ENCODE assay signal across 8 cellular contexts in genomic region chr10:63633677-63634487, GRCh38.
DNase-seq lines count a peak whose midpoint lies in the region; ATAC-seq and TF ChIP-seq lines count a peak whose summit lies in the region.

No MANE protein-coding gene starts in this region.

- H3K4me3 ChIP-seq in cardiac muscle cell (no peak overlapping the region), right cardiac atrium (ENCODE audit: low read length) (no peak overlapping the region), endodermal cell (ENCODE audit: low read length) (no peak overlapping the region), stomach (no peak overlapping the region)

- no peaks in the 10 kb centered on the region for H3K9me3 ChIP-seq in cardiac muscle cell (ENCODE audit: low read depth)
- H3K9me3 ChIP-seq in right cardiac atrium (ENCODE audit: control insufficient read depth, low read length): no peaks in the 10 kb centered on the region
- no peaks in the 10 kb centered on the region for H3K9me3 ChIP-seq in endodermal cell (ENCODE audit: control insufficient read depth, low read length)
- no peaks in the 10 kb centered on the region for H3K9me3 ChIP-seq in stomach

- no peak for TF ChIP-seq POLR2A in stomach (IDR thresholded peaks at IDR 0.05)

- H3K27me3 ChIP-seq in cardiac muscle cell (no peaks in the 10 kb centered on the region), right cardiac atrium (ENCODE audit: control insufficient read depth, insufficient read depth) (no peaks in the 10 kb centered on the region), endodermal cell (ENCODE audit: control insufficient read depth, insufficient read depth, low read length, poor library complexity, severe bottlenecking) (no peaks in the 10 kb centered on the region), stomach (no peaks in the 10 kb centered on the region)

- no peak overlapping the region for H3K4me3 Mint-ChIP-seq in endodermal cell
- H3K4me3 Mint-ChIP-seq in activated CD4-positive, alpha-beta memory T cell treated with anti-CD3 and anti-CD28 coated beads, Interleukin-2, amount 10 ng/mL, durations not matched to agents 7 days and 5 days: no peak overlapping the region

- no peaks in the 10 kb centered on the region for H3K27me3 Mint-ChIP-seq in endodermal cell (ENCODE audit: insufficient read depth)
- peaks cover 11% of the 10 kb centered on the region for H3K27me3 Mint-ChIP-seq in activated CD4-positive, alpha-beta memory T cell treated with anti-CD3 and anti-CD28 coated beads, Interleukin-2, amount 10 ng/mL, durations not matched to agents 7 days and 5 days

- H3K27ac ChIP-seq in cardiac muscle cell (no peak overlapping the region), right cardiac atrium (ENCODE audit: low read length) (no peak overlapping the region), endodermal cell (ENCODE audit: low read depth, low read length) (no peak overlapping the region), stomach (no peak overlapping the region)

- DNase-seq in cardiac muscle cell (ENCODE audit: low read depth in 1 of 2, low spot score in 1 of 2) (peak; percentile 48 to 64), right cardiac atrium (no peak), NCI-H69 (lab: John Stamatoyannopoulos, UW) (peak; percentile 65), endodermal cell (peak; percentile 61), renal cortical epithelial cell (ENCODE audit: low read depth) (peak; percentile 51), NCI-H345 (lab: John Stamatoyannopoulos, UW) (no peak), stomach (no peak)
- DNase-seq in activated CD4-positive, alpha-beta memory T cell treated with anti-CD3 and anti-CD28 coated beads, Interleukin-2, amount 10 ng/mL, durations not matched to agents 7 days and 5 days: no peak

- H3K9ac ChIP-seq in endodermal cell (ENCODE audit: extremely low read depth, low read length, poor library complexity, severe bottlenecking): no peak overlapping the region

- POLR2A ChIA-PET in activated CD4-positive, alpha-beta memory T cell treated with anti-CD3 and anti-CD28 coated beads, Interleukin-2, amount 10 ng/mL, durations not matched to agents 7 days and 5 days (lab: Charles Lee): no interaction called here

- H3K27ac Mint-ChIP-seq in endodermal cell: no peak overlapping the region
- no peak overlapping the region for H3K27ac Mint-ChIP-seq in activated CD4-positive, alpha-beta memory T cell treated with anti-CD3 and anti-CD28 coated beads, Interleukin-2, amount 10 ng/mL, durations not matched to agents 7 days and 5 days

- CTCF ChIA-PET in activated CD4-positive, alpha-beta memory T cell treated with anti-CD3 and anti-CD28 coated beads, Interleukin-2, amount 10 ng/mL, durations not matched to agents 7 days and 5 days (lab: Charles Lee): interaction anchor here (3.0 kb wide), 1 partner anchor 467 kb away, joined by 10 read pairs; no protein-coding TSS in a partner anchor

- no peaks in the 10 kb centered on the region for H3K36me3 Mint-ChIP-seq in endodermal cell (ENCODE audit: low read depth)
- no peaks in the 10 kb centered on the region for H3K36me3 Mint-ChIP-seq in activated CD4-positive, alpha-beta memory T cell treated with anti-CD3 and anti-CD28 coated beads, Interleukin-2, amount 10 ng/mL, durations not matched to agents 7 days and 5 days (ENCODE audit: low read depth)

- peak; percentile 38 for TF ChIP-seq CTCF in cardiac muscle cell (IDR thresholded peaks at IDR 0.05; ENCODE audit: low read depth, low read length)
- TF ChIP-seq CTCF in endodermal cell (conservative IDR thresholded peaks at IDR 0.05): peak; percentile 78
- peak in 3 of 7 experiments; percentile 13 to 33 (median 14) for TF ChIP-seq CTCF in stomach (IDR thresholded peaks at IDR 0.05)

- no peak for ATAC-seq in right cardiac atrium

- H3K4me1 ChIP-seq in cardiac muscle cell (ENCODE audit: low read depth) (no peaks in the 10 kb centered on the region), right cardiac atrium (ENCODE audit: control insufficient read depth, insufficient read depth, low read length) (peaks cover 5% of the 10 kb centered on the region), endodermal cell (ENCODE audit: control insufficient read depth, insufficient read depth, low read length) (peaks cover 6% of the 10 kb centered on the region), stomach (peaks cover 12 to 22% (median 21%) of the 10 kb centered on the region in 4 donors)

- no peaks in the 10 kb centered on the region for H3K9me3 Mint-ChIP-seq in endodermal cell
- H3K9me3 Mint-ChIP-seq in activated CD4-positive, alpha-beta memory T cell treated with anti-CD3 and anti-CD28 coated beads, Interleukin-2, amount 10 ng/mL, durations not matched to agents 7 days and 5 days: no peaks in the 10 kb centered on the region

- intact Hi-C loops in right cardiac atrium (cut with DNase I): loop anchor here in 2 of 4 donors (5.0 kb wide), 2 partner anchors 78 to 83 kb away; no protein-coding TSS in a partner anchor
- intact Hi-C loops in stomach (cut with DNase I; ENCODE audit: low total_unique reads): no loop called here

- no peak for TF ChIP-seq EP300 in stomach (IDR thresholded peaks at IDR 0.05)

- WGBS in right cardiac atrium: 80% methylated on average over 5 of the region's 5 CpGs
- 90 to 95% methylated on average over 4 to 5 of the region's 5 CpGs for WGBS in endodermal cell (ENCODE audit: insufficient coverage in 1 of 2, insufficient read length in 1 of 2), 2 experiments
- 45 to 67% (median 53%) methylated on average over 5 of the region's 5 CpGs for WGBS in stomach, 5 donors

- peaks cover 20% of the 10 kb centered on the region for H3K4me1 Mint-ChIP-seq in endodermal cell
- H3K4me1 Mint-ChIP-seq in activated CD4-positive, alpha-beta memory T cell treated with anti-CD3 and anti-CD28 coated beads, Interleukin-2, amount 10 ng/mL, durations not matched to agents 7 days and 5 days: peaks cover 36% of the 10 kb centered on the region

- H3K36me3 ChIP-seq in cardiac muscle cell: no peaks in the 10 kb centered on the region
- H3K36me3 ChIP-seq in endodermal cell (ENCODE audit: control insufficient read depth, insufficient read depth, low read length): no peaks in the 10 kb centered on the region
- no peaks in the 10 kb centered on the region for H3K36me3 ChIP-seq in stomach

Comparison
In these comparisons a context has a peak if more than half of its experiments do, and no peak if none do; other contexts are left out.
1. DNase-seq: peak in cardiac muscle cell (2 of 2), NCI-H69 (single experiment), endodermal cell (single experiment) and renal cortical epithelial cell (single experiment); none in right cardiac atrium (0 of 3), NCI-H345 (single experiment), stomach (single experiment) and activated CD4-positive, alpha-beta memory T cell treated with anti-CD3 and anti-CD28 coated beads, Interleukin-2, amount 10 ng/mL, durations not matched to agents 7 days and 5 days (single experiment).